Comparison of ENCODE assay signal across 8 cellular contexts in the genomic region with DNA sequence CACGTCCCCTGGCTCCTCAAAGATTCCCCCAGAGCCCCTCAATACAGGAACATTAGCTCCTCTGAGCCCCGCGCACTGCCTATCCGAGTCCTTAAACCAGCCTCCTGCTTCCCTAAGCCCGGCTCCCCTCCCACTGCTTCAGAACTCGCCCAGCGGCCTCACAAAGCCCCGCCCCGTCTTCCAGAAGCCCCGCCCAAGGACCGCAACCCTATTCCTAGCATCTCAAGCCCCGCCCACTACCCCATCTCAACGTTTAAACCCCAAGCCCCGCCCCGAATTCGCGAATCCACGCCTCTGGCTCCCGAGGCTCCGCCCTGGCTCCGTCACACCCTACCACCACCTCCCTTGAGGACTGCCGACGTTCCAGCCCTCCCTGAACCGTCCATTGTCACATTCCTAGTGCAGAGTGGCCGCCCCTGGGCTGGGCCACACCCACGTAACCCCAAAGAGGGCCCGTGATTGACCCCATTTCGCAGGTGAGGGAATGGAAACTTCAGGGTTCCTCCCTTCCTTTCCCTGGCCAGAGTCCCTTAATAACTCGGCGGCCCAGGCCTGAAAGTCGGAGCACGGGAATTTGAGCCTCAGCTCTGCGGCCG. TPM values are rescaled to one million over a fixed set of nuclear protein-coding genes. Genes with fewer than 3 reads are reported as not detected.
DNase-seq lines count a peak whose midpoint lies in the region; ATAC-seq, FAIRE-seq and TF ChIP-seq lines count a peak whose summit lies in the region.

No MANE protein-coding gene starts in this region.

- WGBS in A549 (ENCODE audit: missing lambda C conversion rate): under 1% methylated on average over 34 of the region's 34 CpGs
- WGBS in smooth muscle cell (ENCODE audit: low lambda C conversion rate): 4% methylated on average over 32 of the region's 34 CpGs

- TF ChIP-seq EP300 in A549 (IDR thresholded peaks at IDR 0.05): no peak

- H3K4me3 ChIP-seq in A549 (peak overlapping the region; percentile 92), WI38 (ENCODE audit: low read depth, low read length) (peak overlapping the region; percentile 71), bronchial epithelial cell (ENCODE audit: low read depth, low read length) (peak overlapping the region; percentile 97), smooth muscle cell (peak overlapping the region; percentile 96)

- DNase-seq in A549 (ENCODE audit: low read depth in 1 of 2, low spot score in 1 of 2) (peak; percentile 97 to 99), NCI-H2196 (lab: John Stamatoyannopoulos, UW; ENCODE audit: unreplicated experiment) (peak; percentile 96), bronchial epithelial cell (ENCODE audit: low read depth) (peak; percentile 93), iPS-NIHi11 (ENCODE audit: low spot score) (peak; percentile 96), smooth muscle cell (lab: John Stamatoyannopoulos, UW; ENCODE audit: unreplicated experiment) (peak; percentile 98)

- peaks cover 15% of the 10 kb centered on the region for H3F3A ChIP-seq in smooth muscle cell (ENCODE audit: low read depth)

- H3K36me3 ChIP-seq in bronchial epithelial cell (ENCODE audit: control insufficient read depth, insufficient read depth, low read length) (no peaks in the 10 kb centered on the region), smooth muscle cell (ENCODE audit: low read depth) (no peaks in the 10 kb centered on the region)

- peaks cover 34% of the 10 kb centered on the region for H4K20me1 ChIP-seq in smooth muscle cell (ENCODE audit: low read depth)

- H3K79me2 ChIP-seq in smooth muscle cell (ENCODE audit: low read depth): peaks cover 33% of the 10 kb centered on the region

- peak overlapping the region; percentile 82 for H2AFZ ChIP-seq in smooth muscle cell (ENCODE audit: low read depth)

- H3K4me2 ChIP-seq in A549 (peak overlapping the region; percentile 71), smooth muscle cell (peak overlapping the region; percentile 80)

- H3K4me1 ChIP-seq in A549 (peaks cover 56% of the 10 kb centered on the region), smooth muscle cell (ENCODE audit: low read depth) (peaks cover 17% of the 10 kb centered on the region)

- peak overlapping the region; percentile 78 for H3K9ac ChIP-seq in smooth muscle cell (ENCODE audit: low read depth)

- CTCF ChIA-PET in A549 (lab: Yijun Ruan, JAX): interaction anchor here (1.0 to 4.9 kb wide), 8 partner anchors 11 to 73 kb away, joined by 3 to 24 read pairs (median 4); no protein-coding TSS in a partner anchor

- FAIRE-seq in A549 (lab: Jason Lieb, UNC) (no peak), bronchial epithelial cell (lab: Jason Lieb, UNC) (no peak)

- H3K27ac ChIP-seq in A549 (peak overlapping the region; percentile 87 to 98), smooth muscle cell (ENCODE audit: low read depth) (peak overlapping the region; percentile 93)

- H3K9me3 ChIP-seq in A549 (no peaks in the 10 kb centered on the region), smooth muscle cell (replicated peaks; ENCODE audit: low read depth) (no peaks in the 10 kb centered on the region)

- no peak for TF ChIP-seq RAD21 in A549 (conservative IDR thresholded peaks at IDR 0.05 in 1 of 2, IDR thresholded peaks at IDR 0.05 in 1 of 2)

- H3K27me3 ChIP-seq in bronchial epithelial cell (ENCODE audit: control insufficient read depth, insufficient read depth, low read length) (no peaks in the 10 kb centered on the region), smooth muscle cell (ENCODE audit: low read depth) (no peaks in the 10 kb centered on the region)

- no peak for TF ChIP-seq CTCF in A549 (IDR thresholded peaks at IDR 0.05)
- TF ChIP-seq CTCF in WI38 (IDR thresholded peaks at IDR 0.05; ENCODE audit: low read depth, low read length): no peak
- TF ChIP-seq CTCF in bronchial epithelial cell (IDR thresholded peaks at IDR 0.05; ENCODE audit: insufficient read depth, low read length, severe bottlenecking): no peak
- TF ChIP-seq CTCF in smooth muscle cell (IDR thresholded peaks at IDR 0.05; ENCODE audit: borderline replicate concordance, insufficient read depth, poor library complexity, severe bottlenecking): no peak

- peak; percentile 29; the same call in 1 of the 2 replicates for TF ChIP-seq POLR2A in A549 (IDR thresholded peaks at IDR 0.05; ENCODE audit: low read length)

- ATAC-seq in A549 (peak; percentile 66 to 83), GM18870 (IDR thresholded peaks at IDR 0.05; ENCODE audit: unreplicated experiment) (peak; percentile 35), HG03135 (IDR thresholded peaks at IDR 0.05; ENCODE audit: unreplicated experiment) (peak; percentile 50)

- POLR2A ChIA-PET in A549 (lab: Yijun Ruan, JAX): interaction anchor here (1.1 to 1.7 kb wide), 2 partner anchors 9 to 125 kb away, joined by 4 read pairs; partner anchors contain the start of gene SSH1

TF ChIP-seq in A549, 52 proteins besides CTCF, POLR2A, EP300 and RAD21:
- peak; percentile 43; the same call in 1 of the 2 replicates for TF ChIP-seq ZSCAN20 (CRISPR knock-in tag; IDR thresholded peaks at IDR 0.05)
- no peak for TF ChIP-seq CBX8 (IDR thresholded peaks at IDR 0.05)
- TF ChIP-seq, protein P1, sequence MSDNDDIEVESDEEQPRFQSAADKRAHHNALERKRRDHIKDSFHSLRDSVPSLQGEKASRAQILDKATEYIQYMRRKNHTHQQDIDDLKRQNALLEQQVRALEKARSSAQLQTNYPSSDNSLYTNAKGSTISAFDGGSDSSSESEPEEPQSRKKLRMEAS (IDR thresholded peaks at IDR 0.05): peak; percentile 27; the same call in 1 of the 2 replicates

RNA-seq across cellular contexts. Expression of gene CORO1C, which starts 0.6 kb away (rescaled TPM):
- polyA plus RNA-seq in A549 (2011; rRNA removed): 245 and 296 TPM in 2 replicates
- 158 and 173 TPM in 2 replicates for polyA plus RNA-seq in A549 (2012; cell fraction: cytosol; rRNA removed)
- polyA plus RNA-seq in A549 (2012; cell fraction: nucleus; rRNA removed): 116 and 183 TPM in 2 replicates
- polyA plus RNA-seq in A549 (2017; fragmentation: RNase III; extraction: RNeasy Plus Mini Kit Qiagen cat#74134 plus additional on column Dnase treatment): 165 to 189 TPM (median 166 TPM) in 3 replicates
- polyA minus RNA-seq in A549 (2011; rRNA and poly(A)+ RNA removed): 601 and 684 TPM in 2 replicates
- total RNA-seq in bronchial epithelial cell: 151 and 152 TPM in 2 replicates
- 136 and 145 TPM in 2 replicates for total RNA-seq in smooth muscle cell
- 96.7 and 107 TPM in 2 replicates for polyA plus RNA-seq in smooth muscle cell

Comparison
In these comparisons a context has a peak if more than half of its experiments do, and no peak if none do; other contexts are left out.
1. Peak in every context shown above with its lines: DNase-seq, ATAC-seq, H3K4me3 ChIP-seq and H3K27ac ChIP-seq.